ENCODE assay signal across 19 cellular contexts in the genomic region with DNA sequence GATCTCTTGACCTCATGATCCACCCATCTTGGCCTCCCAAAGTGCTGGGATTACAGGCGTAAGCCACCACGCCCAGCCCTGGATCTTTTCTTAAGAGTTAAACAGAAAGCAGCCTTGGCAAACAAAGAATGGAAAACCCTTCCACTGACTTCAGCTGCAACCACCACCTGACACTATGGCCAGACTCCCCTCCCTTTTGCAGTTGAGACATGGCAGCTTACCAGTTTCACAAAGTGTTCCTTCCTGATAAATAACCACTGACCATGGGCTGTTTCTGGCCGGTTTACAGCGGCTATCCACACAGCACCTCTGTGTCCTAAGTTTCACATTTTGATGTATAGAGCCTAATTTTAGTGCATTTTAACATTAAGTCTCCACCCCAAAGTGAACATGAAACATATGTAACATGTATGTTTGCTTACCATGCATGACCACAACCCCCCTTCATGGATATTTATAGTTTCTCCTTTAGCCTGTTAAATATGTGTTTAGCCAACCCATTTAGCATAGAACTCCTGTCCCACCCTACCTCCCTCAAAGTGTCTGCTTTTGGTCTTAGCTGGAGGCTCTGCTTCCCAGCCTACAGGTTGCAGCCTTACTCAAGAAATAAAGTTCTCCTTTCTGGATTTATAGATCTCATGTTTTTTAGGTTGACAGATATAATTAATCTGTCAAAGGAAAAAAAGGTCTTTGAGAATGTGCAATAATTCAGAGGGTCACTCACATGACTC. TPM values are rescaled to one million over a fixed set of nuclear protein-coding genes. Genes with fewer than 3 reads are reported as not detected.
DNase-seq lines count a peak whose midpoint lies in the region; ATAC-seq, FAIRE-seq and TF ChIP-seq lines count a peak whose summit lies in the region.
"Had no signal": no experiment of that assay in that cellular context is flagged by ENCODE, and none has a peak within 500 bp of the region (broad histone marks: within the 10 kb centered on the region; RNA-seq: fewer than 3 reads in every experiment).

No MANE protein-coding gene starts in this region.

- POLR2A ChIA-PET in HepG2 (lab: Yijun Ruan, JAX) = interaction anchor here (1.0 kb wide), 1 partner anchor 10 kb away, joined by 3 read pairs; no protein-coding TSS in a partner anchor

- H3K9me3 ChIP-seq in HepG2 (ENCODE audit: low read length) = no peaks in the 10 kb centered on the region
- H3K9me3 ChIP-seq in right lobe of liver = no peaks in the 10 kb centered on the region
- H3K9me3 ChIP-seq: SJCRH30 had no signal

- TF ChIP-seq CTCF in HepG2 (CRISPR knock-in tag; IDR thresholded peaks at IDR 0.05) (no peak), right lobe of liver (IDR thresholded peaks at IDR 0.05) (no peak)

- peaks cover 10% of the 10 kb centered on the region for H3K4me1 ChIP-seq in HepG2 (ENCODE audit: insufficient read depth, low read length)
- H3K4me1 ChIP-seq in right lobe of liver = peaks cover 0 to 6% (median 0%) of the 10 kb centered on the region in 4 donors
- H3K4me1 ChIP-seq: Caco-2, SJCRH30 had no signal

- CTCF ChIA-PET in HepG2 (lab: Yijun Ruan, JAX; ENCODE audit: low intra/inter-chr PET ratio, low total read pairs) = no interaction called here

- in situ Hi-C loops in HepG2 (cut with HindIII; ENCODE audit: extremely low pct_ligation_motif_present, low pct_unique_long_range_greater_than_20kb) = no loop called here

- H3K4me3 ChIP-seq in HepG2 (replicated peaks in 1 of 3; ENCODE audit: insufficient read depth in 1 of 3, low read depth in 2 of 3, low read length in 3 of 3) (no peak overlapping the region), right lobe of liver (no peak overlapping the region)
- H3K4me3 ChIP-seq: GM23338, SJCRH30 had no signal

- no peaks in the 10 kb centered on the region for H3K79me2 ChIP-seq in HepG2 (ENCODE audit: insufficient read depth, low read length)

- no peak overlapping the region for H3K4me2 ChIP-seq in HepG2 (ENCODE audit: low read depth, low read length)
- H3K4me2 ChIP-seq: GM23338 had no signal

- H3K27me3 ChIP-seq in HepG2 (ENCODE audit: control insufficient read depth in 1 of 2, insufficient read depth in 2 of 2, low read length in 2 of 2) (no peaks in the 10 kb centered on the region), right lobe of liver (no peaks in the 10 kb centered on the region)
- H3K27me3 ChIP-seq: SJCRH30 had no signal

- DNase-seq in HepG2 (ENCODE audit: low spot score) = no peak
- DNase-seq in right lobe of liver = no peak
- DNase-seq in amniotic epithelial cell (ENCODE audit: low read depth) = peak; percentile 65
- no peak for DNase-seq in left ventricle myocardium superior
- DNase-seq in NCI-H510A treated with DMSO at 0.1 percent for 48 hours (lab: John Stamatoyannopoulos, UW) = no peak
- no peak for DNase-seq in T1000 (lab: John Stamatoyannopoulos, UW)
- DNase-seq: Caco-2; CD4-positive, alpha-beta T cell; DMS153; GDM1; HCEC 1CT; NCI-H1105 treated with DMSO at 0.1 percent for 48 hours; NCI-H1694 treated with DMSO at 0.1 percent for 48 hours; NCI-H748 treated with DMSO at 0.1 percent for 48 hours; SJCRH30 had no signal

- 50% methylated on average over 4 of the region's 4 CpGs for WGBS in HepG2 (ENCODE audit: low lambda C conversion rate)
- WGBS in right lobe of liver (ENCODE audit: insufficient coverage, low coverage, low lambda C conversion rate, missing lambda C conversion rate) = 88% methylated on average over 3 of the region's 4 CpGs

- BruUV-seq in HepG2 (replicated peaks; lab: Mats Ljungman, UMichigan) = no TSS peak

- intact Hi-C loops in HepG2 (cut with micrococcal nuclease; ENCODE audit: unreplicated experiment) = no loop called here
- intact Hi-C loops in right lobe of liver (cut with DNase I) = no loop called here
- intact Hi-C loops in left ventricle myocardium superior (cut with micrococcal nuclease) = no loop called here

- no peak for FAIRE-seq in HepG2 (lab: Jason Lieb, UNC)
- FAIRE-seq: A204.1 had no signal

- TF ChIP-seq EP300 in HepG2 (IDR thresholded peaks at IDR 0.05; ENCODE audit: low read depth in 2 of 2, low read length in 2 of 2) (no peak), HepG2 (CRISPR knock-in tag; IDR thresholded peaks at IDR 0.05; ENCODE audit: borderline replicate concordance) (no peak)

- H3K9ac ChIP-seq in HepG2 (ENCODE audit: insufficient read depth, low read depth, low read length) = no peak overlapping the region

- TF ChIP-seq POLR2A in HepG2 (IDR thresholded peaks at IDR 0.05; ENCODE audit: insufficient read depth in 1 of 2, low read depth in 2 of 2, low read length in 2 of 2) (no peak), right lobe of liver (IDR thresholded peaks at IDR 0.05) (no peak)

- ATAC-seq in HepG2 = no peak
- no peak for ATAC-seq in right lobe of liver
- peak; percentile 94 for ATAC-seq in left ventricle myocardium superior
- no peak for ATAC-seq in GM21528 (IDR thresholded peaks at IDR 0.05; ENCODE audit: low FRiP score, unreplicated experiment)
- no peak for ATAC-seq in GM18520 (IDR thresholded peaks at IDR 0.05; ENCODE audit: unreplicated experiment)
- ATAC-seq: GM23338 had no signal

- TF ChIP-seq RAD21 in HepG2 (CRISPR knock-in tag; IDR thresholded peaks at IDR 0.05) = no peak

- no peaks in the 10 kb centered on the region for H4K20me1 ChIP-seq in HepG2 (ENCODE audit: insufficient read depth, low read length)

- H3K27ac ChIP-seq in HepG2 (ENCODE audit: extremely low read length, insufficient read depth, low read length) (no peak overlapping the region), right lobe of liver (no peak overlapping the region)
- H3K27ac ChIP-seq: SJCRH30 had no signal

- H3K36me3 ChIP-seq in HepG2 (replicated peaks in 1 of 2; ENCODE audit: control insufficient read depth in 1 of 2, insufficient read depth in 2 of 2, low read length in 2 of 2) (no peaks in the 10 kb centered on the region), right lobe of liver (no peaks in the 10 kb centered on the region)
- H3K36me3 ChIP-seq: SJCRH30 had no signal

- H2AFZ ChIP-seq in HepG2 (ENCODE audit: low read length) = no peak overlapping the region
- H2AFZ ChIP-seq: GM23338 had no signal

RNA-seq across cellular contexts. Expression of a gene that starts 32.7 kb away (rescaled TPM):
- total RNA-seq in HepG2 (2016; rRNA removed; fragmentation: Illumina TruSeq; extraction: Trizol) = 50.9 and 61.4 TPM in 2 replicates
- total RNA-seq in HepG2 (2016; cell fraction: cytosol; rRNA removed; fragmentation: Illumina TruSeq; extraction: Trizol; ENCODE audit: low read depth) = 5.0 and 6.4 TPM in 2 replicates
- total RNA-seq in HepG2 (2016; cell fraction: insoluble cytoplasmic fraction; rRNA removed; fragmentation: Illumina TruSeq; extraction: Trizol) = 48.1 and 51.5 TPM in 2 replicates
- 24.0 and 24.1 TPM in 2 replicates for total RNA-seq in HepG2 (2016; cell fraction: membrane; rRNA removed; fragmentation: Illumina TruSeq; extraction: Trizol)
- 27.0 and 31.0 TPM in 2 replicates for total RNA-seq in HepG2 (2016; cell fraction: nucleus; rRNA removed; fragmentation: Illumina TruSeq; extraction: Trizol)
- polyA plus RNA-seq in HepG2 (2011; rRNA removed) = 4.4 and 7.1 TPM in 2 replicates
- 1.4 and 3.0 TPM in 2 replicates for polyA plus RNA-seq in HepG2 (2011; cell fraction: cytosol; rRNA removed)
- polyA plus RNA-seq in HepG2 (2011; cell fraction: nucleus; rRNA removed) = 1.9 and 2.6 TPM in 2 replicates
- polyA plus RNA-seq in HepG2 (2012) = 28.2 and 34.0 TPM in 2 replicates
- 2.3 and 3.9 TPM in 2 replicates for polyA plus RNA-seq in HepG2 (2016; cell fraction: cytosol; fragmentation: Illumina TruSeq; extraction: Trizol; ENCODE audit: low read depth)
- polyA plus RNA-seq in HepG2 (2016; cell fraction: insoluble cytoplasmic fraction; fragmentation: Illumina TruSeq; extraction: Trizol; ENCODE audit: low read depth) = 45.7 and 53.5 TPM in 2 replicates
- polyA plus RNA-seq in HepG2 (2016; cell fraction: membrane; fragmentation: Illumina TruSeq; extraction: Trizol; ENCODE audit: low read depth) = 10.3 and 12.3 TPM in 2 replicates
- 27.4 and 31.2 TPM in 2 replicates for polyA plus RNA-seq in HepG2 (2016; cell fraction: nucleus; fragmentation: Illumina TruSeq; extraction: Trizol; ENCODE audit: insufficient read depth, low read depth)
- 1.8 and 6.6 TPM in 2 replicates for polyA minus RNA-seq in HepG2 (2011; rRNA and poly(A)+ RNA removed; ENCODE audit: low replicate concordance)
- polyA minus RNA-seq in HepG2 (2011; cell fraction: cytosol; rRNA and poly(A)+ RNA removed) = 7.7 and 16.0 TPM in 2 replicates
- polyA minus RNA-seq in HepG2 (2011; cell fraction: nucleus; rRNA and poly(A)+ RNA removed) = 9.7 and 15.2 TPM in 2 replicates
- total RNA-seq in right lobe of liver = 10 to 100 TPM; 23.0 to 45.2 (median 31.3) TPM
- total RNA-seq in left ventricle myocardium superior = 169 TPM

RNA-seq across cellular contexts. Expression of a gene that starts 36.1 kb away (rescaled TPM):
- total RNA-seq in HepG2 (2016; rRNA removed; fragmentation: Illumina TruSeq; extraction: Trizol) (21.9 and 22.5 TPM in 2 replicates), right lobe of liver (10 to 100 TPM; 11.2 to 18.9 (median 15.7) TPM), left ventricle myocardium superior (30.9 TPM)
- 8.4 and 11.1 TPM in 2 replicates for total RNA-seq in HepG2 (2016; cell fraction: cytosol; rRNA removed; fragmentation: Illumina TruSeq; extraction: Trizol; ENCODE audit: low read depth)
- 24.4 and 24.7 TPM in 2 replicates for total RNA-seq in HepG2 (2016; cell fraction: insoluble cytoplasmic fraction; rRNA removed; fragmentation: Illumina TruSeq; extraction: Trizol)
- 19.4 and 21.7 TPM in 2 replicates for total RNA-seq in HepG2 (2016; cell fraction: membrane; rRNA removed; fragmentation: Illumina TruSeq; extraction: Trizol)
- total RNA-seq in HepG2 (2016; cell fraction: nucleus; rRNA removed; fragmentation: Illumina TruSeq; extraction: Trizol) = 20.6 and 22.2 TPM in 2 replicates
- polyA plus RNA-seq in HepG2 (2011; rRNA removed) = 12.0 and 16.9 TPM in 2 replicates
- 10.0 and 19.2 TPM in 2 replicates for polyA plus RNA-seq in HepG2 (2011; cell fraction: cytosol; rRNA removed)
- 5.6 and 6.0 TPM in 2 replicates for polyA plus RNA-seq in HepG2 (2011; cell fraction: nucleus; rRNA removed)
- polyA plus RNA-seq in HepG2 (2012) = 8.1 and 12.4 TPM in 2 replicates
- polyA plus RNA-seq in HepG2 (2016; cell fraction: cytosol; fragmentation: Illumina TruSeq; extraction: Trizol; ENCODE audit: low read depth) = 11.2 and 15.2 TPM in 2 replicates
- 18.4 and 19.0 TPM in 2 replicates for polyA plus RNA-seq in HepG2 (2016; cell fraction: insoluble cytoplasmic fraction; fragmentation: Illumina TruSeq; extraction: Trizol; ENCODE audit: low read depth)
- polyA plus RNA-seq in HepG2 (2016; cell fraction: membrane; fragmentation: Illumina TruSeq; extraction: Trizol; ENCODE audit: low read depth) = 19.6 and 21.1 TPM in 2 replicates
- polyA plus RNA-seq in HepG2 (2016; cell fraction: nucleus; fragmentation: Illumina TruSeq; extraction: Trizol; ENCODE audit: insufficient read depth, low read depth) = 22.5 and 24.5 TPM in 2 replicates
- 22.8 and 43.2 TPM in 2 replicates for polyA minus RNA-seq in HepG2 (2011; rRNA and poly(A)+ RNA removed; ENCODE audit: low replicate concordance)
- 14.2 and 14.3 TPM in 2 replicates for polyA minus RNA-seq in HepG2 (2011; cell fraction: cytosol; rRNA and poly(A)+ RNA removed)
- polyA minus RNA-seq in HepG2 (2011; cell fraction: nucleus; rRNA and poly(A)+ RNA removed) = 16.7 and 20.8 TPM in 2 replicates

RNA-seq across cellular contexts. Expression of a gene that starts 57.8 kb away (rescaled TPM):
- total RNA-seq in HepG2 (2016; rRNA removed; fragmentation: Illumina TruSeq; extraction: Trizol) (6.2 and 7.3 TPM in 2 replicates), right lobe of liver (1 to 10 TPM; 1.3 to 3.2 (median 2.0) TPM), left ventricle myocardium superior (10.7 TPM)
- total RNA-seq in HepG2 (2016; cell fraction: cytosol; rRNA removed; fragmentation: Illumina TruSeq; extraction: Trizol; ENCODE audit: low read depth) = 3.0 and 3.9 TPM in 2 replicates
- 5.9 and 7.3 TPM in 2 replicates for total RNA-seq in HepG2 (2016; cell fraction: insoluble cytoplasmic fraction; rRNA removed; fragmentation: Illumina TruSeq; extraction: Trizol)
- 5.3 and 6.1 TPM in 2 replicates for total RNA-seq in HepG2 (2016; cell fraction: membrane; rRNA removed; fragmentation: Illumina TruSeq; extraction: Trizol)
- total RNA-seq in HepG2 (2016; cell fraction: nucleus; rRNA removed; fragmentation: Illumina TruSeq; extraction: Trizol) = 9.9 and 13.4 TPM in 2 replicates
- 5.0 and 5.2 TPM in 2 replicates for polyA plus RNA-seq in HepG2 (2011; rRNA removed)
- 1.4 and 2.4 TPM in 2 replicates for polyA plus RNA-seq in HepG2 (2011; cell fraction: cytosol; rRNA removed)
- 3.8 and 5.8 TPM in 2 replicates for polyA plus RNA-seq in HepG2 (2011; cell fraction: nucleus; rRNA removed)
- polyA plus RNA-seq in HepG2 (2012) = 5.1 and 8.6 TPM in 2 replicates
- polyA plus RNA-seq in HepG2 (2016; cell fraction: cytosol; fragmentation: Illumina TruSeq; extraction: Trizol; ENCODE audit: low read depth) = 3.0 and 4.3 TPM in 2 replicates
- polyA plus RNA-seq in HepG2 (2016; cell fraction: insoluble cytoplasmic fraction; fragmentation: Illumina TruSeq; extraction: Trizol; ENCODE audit: low read depth) = 7.7 and 7.9 TPM in 2 replicates
- 4.7 and 4.8 TPM in 2 replicates for polyA plus RNA-seq in HepG2 (2016; cell fraction: membrane; fragmentation: Illumina TruSeq; extraction: Trizol; ENCODE audit: low read depth)
- polyA plus RNA-seq in HepG2 (2016; cell fraction: nucleus; fragmentation: Illumina TruSeq; extraction: Trizol; ENCODE audit: insufficient read depth, low read depth) = 12.1 and 12.4 TPM in 2 replicates
- polyA minus RNA-seq in HepG2 (2011; rRNA and poly(A)+ RNA removed; ENCODE audit: low replicate concordance) = 2.5 and 2.9 TPM in 2 replicates
- polyA minus RNA-seq in HepG2 (2011; cell fraction: cytosol; rRNA and poly(A)+ RNA removed) = 1.9 and 4.4 TPM in 2 replicates
- 13.9 and 14.5 TPM in 2 replicates for polyA minus RNA-seq in HepG2 (2011; cell fraction: nucleus; rRNA and poly(A)+ RNA removed)

RNA-seq across cellular contexts. Expression of a gene that starts 58.3 kb away (rescaled TPM):
- total RNA-seq in HepG2 (2016; rRNA removed; fragmentation: Illumina TruSeq; extraction: Trizol) (8.9 and 17.1 TPM in 2 replicates), right lobe of liver (10 to 100 TPM; 13.0 to 27.3 (median 19.1) TPM), left ventricle myocardium superior (15.3 TPM)
- total RNA-seq in HepG2 (2016; cell fraction: cytosol; rRNA removed; fragmentation: Illumina TruSeq; extraction: Trizol; ENCODE audit: low read depth) = 5.0 and 6.0 TPM in 2 replicates
- total RNA-seq in HepG2 (2016; cell fraction: insoluble cytoplasmic fraction; rRNA removed; fragmentation: Illumina TruSeq; extraction: Trizol) = 7.0 and 13.0 TPM in 2 replicates
- total RNA-seq in HepG2 (2016; cell fraction: membrane; rRNA removed; fragmentation: Illumina TruSeq; extraction: Trizol) = 4.6 and 5.9 TPM in 2 replicates
- 73.8 and 77.3 TPM in 2 replicates for total RNA-seq in HepG2 (2016; cell fraction: nucleus; rRNA removed; fragmentation: Illumina TruSeq; extraction: Trizol)
- polyA plus RNA-seq in HepG2 (2011; rRNA removed) = 31.4 and 38.3 TPM in 2 replicates
- 4.3 and 6.5 TPM in 2 replicates for polyA plus RNA-seq in HepG2 (2011; cell fraction: cytosol; rRNA removed)
- 96.5 and 110 TPM in 2 replicates for polyA plus RNA-seq in HepG2 (2011; cell fraction: nucleus; rRNA removed)
- 19.0 and 21.7 TPM in 2 replicates for polyA plus RNA-seq in HepG2 (2012)
- polyA plus RNA-seq in HepG2 (2016; cell fraction: cytosol; fragmentation: Illumina TruSeq; extraction: Trizol; ENCODE audit: low read depth) = 0.44 and 0.55 TPM in 2 replicates
- 7.3 and 8.6 TPM in 2 replicates for polyA plus RNA-seq in HepG2 (2016; cell fraction: insoluble cytoplasmic fraction; fragmentation: Illumina TruSeq; extraction: Trizol; ENCODE audit: low read depth)
- polyA plus RNA-seq in HepG2 (2016; cell fraction: membrane; fragmentation: Illumina TruSeq; extraction: Trizol; ENCODE audit: low read depth) = 1.7 and 1.9 TPM in 2 replicates
- polyA plus RNA-seq in HepG2 (2016; cell fraction: nucleus; fragmentation: Illumina TruSeq; extraction: Trizol; ENCODE audit: insufficient read depth, low read depth) = 99.4 and 110 TPM in 2 replicates
- 11.8 and 15.6 TPM in 2 replicates for polyA minus RNA-seq in HepG2 (2011; rRNA and poly(A)+ RNA removed; ENCODE audit: low replicate concordance)
- polyA minus RNA-seq in HepG2 (2011; cell fraction: cytosol; rRNA and poly(A)+ RNA removed) = 6.1 and 11.4 TPM in 2 replicates
- 208 and 220 TPM in 2 replicates for polyA minus RNA-seq in HepG2 (2011; cell fraction: nucleus; rRNA and poly(A)+ RNA removed)
